ENCODE assay signal across 18 cellular contexts in genomic region chr1:230823835-230824485, GRCh38. TPM values are rescaled to one million over a fixed set of nuclear protein-coding genes. Genes with fewer than 3 reads are reported as not detected.
DNase-seq lines count a peak whose midpoint lies in the region; ATAC-seq, FAIRE-seq and TF ChIP-seq lines count a peak whose summit lies in the region.
"Had no signal": no experiment of that assay in that cellular context is flagged by ENCODE, and none has a peak within 500 bp of the region (broad histone marks: within the 10 kb centered on the region; RNA-seq: fewer than 3 reads in every experiment).

No MANE protein-coding gene starts in this region.

- H3K79me2 ChIP-seq in HepG2 (ENCODE audit: insufficient read depth, low read length) = no peaks in the 10 kb centered on the region

- CTCF ChIA-PET in HepG2 (lab: Yijun Ruan, JAX; ENCODE audit: low intra/inter-chr PET ratio, low total read pairs) = no interaction called here
- CTCF ChIA-PET in CD4-positive, alpha-beta T cell (lab: Charles Lee) = no interaction called here

- peaks cover 15% of the 10 kb centered on the region for H3K27me3 Mint-ChIP-seq in CD4-positive, alpha-beta T cell

- no peaks in the 10 kb centered on the region for H4K20me1 ChIP-seq in HepG2 (ENCODE audit: insufficient read depth, low read length)

- no peak overlapping the region for H3K4me3 ChIP-seq in muscle layer of duodenum (ENCODE audit: low read depth in 1 of 2, low read length in 2 of 2)
- H3K4me3 ChIP-seq in thyroid gland (replicated peaks in 1 of 3) = no peak overlapping the region
- no peak overlapping the region for H3K4me3 ChIP-seq in HepG2 (replicated peaks in 1 of 3; ENCODE audit: insufficient read depth in 1 of 3, low read depth in 2 of 3, low read length in 3 of 3)
- H3K4me3 ChIP-seq: colonic mucosa, GM12878 had no signal

- H3K9ac ChIP-seq in HepG2 (ENCODE audit: insufficient read depth, low read depth, low read length) = no peak overlapping the region

- TF ChIP-seq RAD21 in HepG2 (CRISPR knock-in tag; IDR thresholded peaks at IDR 0.05) = no peak

- in situ Hi-C loops in HepG2 (cut with HindIII; ENCODE audit: extremely low pct_ligation_motif_present, low pct_unique_long_range_greater_than_20kb) = no loop called here

- H3K4me2 ChIP-seq in HepG2 (ENCODE audit: low read depth, low read length) = no peak overlapping the region

- BruUV-seq in HepG2 (replicated peaks; lab: Mats Ljungman, UMichigan) = no TSS peak

- H3K4me1 ChIP-seq in muscle layer of duodenum (ENCODE audit: control insufficient read depth in 1 of 2, insufficient read depth in 2 of 2, low read length in 2 of 2) (peaks cover 22 to 34% of the 10 kb centered on the region in 2 donors), thyroid gland (peaks cover 9 to 48% of the 10 kb centered on the region in 2 donors), HepG2 (ENCODE audit: insufficient read depth, low read length) (no peaks in the 10 kb centered on the region)
- H3K4me1 ChIP-seq: colonic mucosa had no signal

- no peak for FAIRE-seq in HepG2 (lab: Jason Lieb, UNC)
- FAIRE-seq: GM12878, RCC 7860 had no signal

- no peaks in the 10 kb centered on the region for H3K4me1 Mint-ChIP-seq in CD4-positive, alpha-beta T cell (ENCODE audit: low read depth)

- no peak; the same call in 2 of the 3 replicates for ATAC-seq in HepG2
- no peak for ATAC-seq in CD4-positive, alpha-beta T cell (ENCODE audit: poor library complexity)
- ATAC-seq: activated CD8-positive, alpha-beta T cell treated with anti-CD3 and anti-CD28 coated beads, Interleukin-2, amount 10 ng/mL, durations not matched to agents 7 days and 5 days; GM12878 had no signal

- TF ChIP-seq POLR2A in thyroid gland (IDR thresholded peaks at IDR 0.05) = no peak
- no peak for TF ChIP-seq POLR2A in HepG2 (IDR thresholded peaks at IDR 0.05; ENCODE audit: insufficient read depth in 1 of 2, low read depth in 2 of 2, low read length in 2 of 2)

- TF ChIP-seq CTCF in thyroid gland (IDR thresholded peaks at IDR 0.05) = no peak
- no peak for TF ChIP-seq CTCF in HepG2 (CRISPR knock-in tag; IDR thresholded peaks at IDR 0.05)
- TF ChIP-seq CTCF in CD4-positive, alpha-beta T cell (IDR thresholded peaks at IDR 0.05) = no peak

- no peak overlapping the region for H3K4me3 Mint-ChIP-seq in CD4-positive, alpha-beta T cell
- H3K4me3 Mint-ChIP-seq: activated CD8-positive, alpha-beta T cell treated with anti-CD3 and anti-CD28 coated beads, Interleukin-2, amount 10 ng/mL, durations not matched to agents 7 days and 5 days; activated T-helper 1 cell treated with anti-CD3 and anti-CD28 coated beads, Interleukin-12 subunit alpha, Interleukin-12 subunit beta, Interleukin-2, Interleukin-4 antibody, amounts not matched to agents 30 ng/mL and 10 ng/mL and 1 ng/mL, durations not matched to agents 14 hours and 24 hours and 36 hours had no signal

- H2AFZ ChIP-seq in HepG2 (ENCODE audit: low read length) = no peak overlapping the region

- H3K9me3 ChIP-seq in muscle layer of duodenum (ENCODE audit: control insufficient read depth in 1 of 2, low read length in 2 of 2) (no peaks in the 10 kb centered on the region), thyroid gland (no peaks in the 10 kb centered on the region), HepG2 (ENCODE audit: low read length) (no peaks in the 10 kb centered on the region)
- no peaks in the 10 kb centered on the region for H3K9me3 ChIP-seq in CD4-positive, alpha-beta T cell (ENCODE audit: control insufficient read depth, low read length)
- H3K9me3 ChIP-seq: colonic mucosa had no signal

- 73 to 81% methylated on average over 5 of the region's 5 CpGs for whole genome bisulfite sequencing in thyroid gland, 2 donors
- 25% methylated on average over 4 of the region's 5 CpGs for WGBS in HepG2 (ENCODE audit: low lambda C conversion rate)

- DNase-seq in activated CD8-positive, alpha-beta memory T cell treated with anti-CD3 and anti-CD28 coated beads for 24 hours = peak; percentile 33
- no peak for DNase-seq in activated CD8-positive, alpha-beta memory T cell treated with anti-CD3 and anti-CD28 coated beads, Interleukin-2, amount 50 U/mL, for 4 hours
- no peak for DNase-seq in caudate nucleus (lab: John Stamatoyannopoulos, UW)
- no peak for DNase-seq in thyroid gland
- DNase-seq in NCI-H1105 treated with DMSO at 0.1 percent for 48 hours (lab: John Stamatoyannopoulos, UW) = no peak
- DNase-seq in HepG2 (ENCODE audit: low spot score) = no peak
- no peak for DNase-seq in CD4-positive, alpha-beta T cell
- DNase-seq: activated CD8-positive, alpha-beta T cell treated with anti-CD3 and anti-CD28 coated beads, Interleukin-2, amount 10 ng/mL, durations not matched to agents 7 days and 5 days; colonic mucosa; KG1; NCI-H2081; NCI-H748 treated with DMSO at 0.1 percent for 48 hours; T-helper 1 cell had no signal

- no peaks in the 10 kb centered on the region for H3K36me3 Mint-ChIP-seq in CD4-positive, alpha-beta T cell (ENCODE audit: low read depth)

- no peak overlapping the region for H3K27ac Mint-ChIP-seq in CD4-positive, alpha-beta T cell
- H3K27ac Mint-ChIP-seq: activated CD8-positive, alpha-beta T cell treated with anti-CD3 and anti-CD28 coated beads, Interleukin-2, amount 10 ng/mL, durations not matched to agents 7 days and 5 days; activated T-helper 1 cell treated with anti-CD3 and anti-CD28 coated beads, Interleukin-12 subunit alpha, Interleukin-12 subunit beta, Interleukin-2, Interleukin-4 antibody, amounts not matched to agents 30 ng/mL and 10 ng/mL and 1 ng/mL, durations not matched to agents 14 hours and 24 hours and 36 hours had no signal

- H3K36me3 ChIP-seq in muscle layer of duodenum (ENCODE audit: control insufficient read depth in 1 of 2, insufficient read depth in 2 of 2, low read length in 2 of 2) (no peaks in the 10 kb centered on the region), thyroid gland (no peaks in the 10 kb centered on the region), HepG2 (replicated peaks in 1 of 2; ENCODE audit: control insufficient read depth in 1 of 2, insufficient read depth in 2 of 2, low read length in 2 of 2) (no peaks in the 10 kb centered on the region)
- H3K36me3 ChIP-seq: colonic mucosa had no signal

- H3K27ac ChIP-seq in caudate nucleus (ENCODE audit: low read depth, low read length) (peak overlapping the region; percentile 93), muscle layer of duodenum (ENCODE audit: low read length) (peak overlapping the region; percentile 53), thyroid gland (peak overlapping the region in 2 of 3 donors; percentile 22 to 56), HepG2 (ENCODE audit: extremely low read length, insufficient read depth, low read length) (no peak overlapping the region)
- H3K27ac ChIP-seq in CD4-positive, alpha-beta T cell (ENCODE audit: low read depth, low read length) = no peak overlapping the region
- H3K27ac ChIP-seq: colonic mucosa, VCaP had no signal

- TF ChIP-seq EP300 in HepG2 (IDR thresholded peaks at IDR 0.05; ENCODE audit: low read depth in 2 of 2, low read length in 2 of 2) (no peak), HepG2 (CRISPR knock-in tag; IDR thresholded peaks at IDR 0.05; ENCODE audit: borderline replicate concordance) (no peak)

- POLR2A ChIA-PET in HepG2 (lab: Yijun Ruan, JAX) = no interaction called here
- POLR2A ChIA-PET in CD4-positive, alpha-beta T cell (lab: Charles Lee) = no interaction called here

- intact Hi-C loops in thyroid gland (cut with DNase I) (no loop called here), HepG2 (cut with micrococcal nuclease; ENCODE audit: unreplicated experiment) (no loop called here)
- intact Hi-C loops in CD4-positive, alpha-beta T cell (cut with DNase I, micrococcal nuclease) = no loop called here

- no peaks in the 10 kb centered on the region for H3K9me3 Mint-ChIP-seq in CD4-positive, alpha-beta T cell
- H3K9me3 Mint-ChIP-seq: activated T-helper 1 cell treated with anti-CD3 and anti-CD28 coated beads, Interleukin-12 subunit alpha, Interleukin-12 subunit beta, Interleukin-2, Interleukin-4 antibody, amounts not matched to agents 30 ng/mL and 10 ng/mL and 1 ng/mL, durations not matched to agents 14 hours and 24 hours and 36 hours had no signal

- H3K27me3 ChIP-seq in muscle layer of duodenum (ENCODE audit: low read depth, low read length) = no peaks in the 10 kb centered on the region
- no peaks in the 10 kb centered on the region for H3K27me3 ChIP-seq in thyroid gland
- peaks cover 0 to 18% of the 10 kb centered on the region in 2 experiments; a peak in 2 of 5 replicates for H3K27me3 ChIP-seq in HepG2 (ENCODE audit: control insufficient read depth in 1 of 2, insufficient read depth in 2 of 2, low read length in 2 of 2)
- H3K27me3 ChIP-seq in CD4-positive, alpha-beta T cell (ENCODE audit: control insufficient read depth, insufficient read depth, low read length) = no peaks in the 10 kb centered on the region
- H3K27me3 ChIP-seq: colonic mucosa had no signal

TF ChIP-seq in HepG2, 621 proteins besides CTCF, POLR2A, EP300 and RAD21 (continues in another document):
- TF ChIP-seq TAF1 (CRISPR knock-in tag; IDR thresholded peaks at IDR 0.05) = no peak

RNA-seq across cellular contexts. Expression of gene C1orf198, which starts 44.4 kb away (rescaled TPM):
- total RNA-seq in thyroid gland (100 to 1,000 TPM in 3 of 4 donors, 10 to 100 TPM in 1; 87.8 to 142 (median 124) TPM), HepG2 (2016; rRNA removed; fragmentation: Illumina TruSeq; extraction: Trizol) (13.4 and 16.0 TPM in 2 replicates)
- total RNA-seq in HepG2 (2016; cell fraction: cytosol; rRNA removed; fragmentation: Illumina TruSeq; extraction: Trizol; ENCODE audit: low read depth) = 1.5 and 2.5 TPM in 2 replicates
- total RNA-seq in HepG2 (2016; cell fraction: insoluble cytoplasmic fraction; rRNA removed; fragmentation: Illumina TruSeq; extraction: Trizol) = 13.4 and 14.5 TPM in 2 replicates
- 8.6 and 8.8 TPM in 2 replicates for total RNA-seq in HepG2 (2016; cell fraction: membrane; rRNA removed; fragmentation: Illumina TruSeq; extraction: Trizol)
- 8.3 and 9.9 TPM in 2 replicates for total RNA-seq in HepG2 (2016; cell fraction: nucleus; rRNA removed; fragmentation: Illumina TruSeq; extraction: Trizol)
- 12.7 and 13.7 TPM in 2 replicates for polyA plus RNA-seq in HepG2 (2011; rRNA removed)
- polyA plus RNA-seq in HepG2 (2011; cell fraction: cytosol; rRNA removed) = 11.3 and 13.6 TPM in 2 replicates
- 16.2 and 18.1 TPM in 2 replicates for polyA plus RNA-seq in HepG2 (2011; cell fraction: nucleus; rRNA removed)
- polyA plus RNA-seq in HepG2 (2012) = 8.9 and 9.1 TPM in 2 replicates
- polyA plus RNA-seq in HepG2 (2016; cell fraction: cytosol; fragmentation: Illumina TruSeq; extraction: Trizol; ENCODE audit: low read depth) = 1.5 and 1.6 TPM in 2 replicates
- 19.1 and 21.4 TPM in 2 replicates for polyA plus RNA-seq in HepG2 (2016; cell fraction: insoluble cytoplasmic fraction; fragmentation: Illumina TruSeq; extraction: Trizol; ENCODE audit: low read depth)
- 6.0 and 6.2 TPM in 2 replicates for polyA plus RNA-seq in HepG2 (2016; cell fraction: membrane; fragmentation: Illumina TruSeq; extraction: Trizol; ENCODE audit: low read depth)
- polyA plus RNA-seq in HepG2 (2016; cell fraction: nucleus; fragmentation: Illumina TruSeq; extraction: Trizol; ENCODE audit: insufficient read depth, low read depth) = 16.8 and 17.0 TPM in 2 replicates
- 15.9 and 27.8 TPM in 2 replicates for polyA minus RNA-seq in HepG2 (2011; rRNA and poly(A)+ RNA removed; ENCODE audit: low replicate concordance)
- polyA minus RNA-seq in HepG2 (2011; cell fraction: cytosol; rRNA and poly(A)+ RNA removed) = 14.3 and 14.7 TPM in 2 replicates
- polyA minus RNA-seq in HepG2 (2011; cell fraction: nucleus; rRNA and poly(A)+ RNA removed) = 12.6 and 12.7 TPM in 2 replicates
- 1 to 10 TPM; 2.2 TPM for total RNA-seq in CD4-positive, alpha-beta T cell

Comparison
In these comparisons a context has a peak if more than half of its experiments do, and no peak if none do; other contexts are left out.
1. H3K27ac ChIP-seq: peak in caudate nucleus (single experiment), muscle layer of duodenum (single experiment) and thyroid gland (2 of 3); none in HepG2 (single experiment) and CD4-positive, alpha-beta T cell (single experiment).